Comparison of ENCODE assay signal across 1 cellular context in the genomic region with DNA sequence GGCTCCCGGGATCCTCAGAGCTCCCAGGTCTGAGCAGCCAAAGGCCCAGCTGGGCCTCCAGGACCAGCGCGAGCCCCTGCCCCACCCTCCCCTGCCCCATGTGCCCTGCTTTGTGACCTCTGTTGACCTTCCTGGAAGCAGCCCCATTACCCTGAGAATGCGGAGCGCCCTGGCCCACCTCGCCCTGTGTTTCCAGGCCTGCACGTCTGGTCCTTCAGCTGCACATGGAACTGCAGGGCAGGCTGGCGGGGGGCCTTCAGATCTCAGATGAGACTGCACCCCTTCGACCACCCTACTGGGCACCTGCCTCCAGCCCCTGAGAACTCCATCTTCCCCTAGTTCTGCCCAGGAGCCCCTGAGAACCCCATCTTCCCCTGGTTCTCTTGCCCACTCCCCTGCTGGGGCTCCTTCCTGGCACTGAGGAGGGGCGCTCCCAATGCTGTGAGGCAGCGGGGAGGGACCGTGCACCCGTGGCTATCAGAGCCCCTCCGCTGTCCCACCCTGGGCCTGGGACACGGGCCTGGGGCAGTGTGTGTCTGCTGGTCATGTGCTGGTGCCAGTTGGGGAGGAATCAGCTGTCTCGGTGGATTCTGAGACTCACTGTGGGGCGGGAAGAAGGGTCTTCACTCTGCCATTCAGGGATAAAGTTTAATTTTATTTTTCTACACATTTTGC.
A peak's percentile ranks its signal among the peaks of the same experiment; 100 is the strongest.
TF ChIP-seq lines count a peak whose summit lies in the region.

No MANE protein-coding gene starts in this region.

TF ChIP-seq in K562, 482 proteins besides CTCF, POLR2A, EP300 and RAD21:
- 0 out of 2 replicates have a peak, but pooled peaks have one; percentile 19 for TF ChIP-seq MAFG (tag; conservative IDR thresholded peaks at IDR 0.05)
- TF ChIP-seq, protein P1, sequence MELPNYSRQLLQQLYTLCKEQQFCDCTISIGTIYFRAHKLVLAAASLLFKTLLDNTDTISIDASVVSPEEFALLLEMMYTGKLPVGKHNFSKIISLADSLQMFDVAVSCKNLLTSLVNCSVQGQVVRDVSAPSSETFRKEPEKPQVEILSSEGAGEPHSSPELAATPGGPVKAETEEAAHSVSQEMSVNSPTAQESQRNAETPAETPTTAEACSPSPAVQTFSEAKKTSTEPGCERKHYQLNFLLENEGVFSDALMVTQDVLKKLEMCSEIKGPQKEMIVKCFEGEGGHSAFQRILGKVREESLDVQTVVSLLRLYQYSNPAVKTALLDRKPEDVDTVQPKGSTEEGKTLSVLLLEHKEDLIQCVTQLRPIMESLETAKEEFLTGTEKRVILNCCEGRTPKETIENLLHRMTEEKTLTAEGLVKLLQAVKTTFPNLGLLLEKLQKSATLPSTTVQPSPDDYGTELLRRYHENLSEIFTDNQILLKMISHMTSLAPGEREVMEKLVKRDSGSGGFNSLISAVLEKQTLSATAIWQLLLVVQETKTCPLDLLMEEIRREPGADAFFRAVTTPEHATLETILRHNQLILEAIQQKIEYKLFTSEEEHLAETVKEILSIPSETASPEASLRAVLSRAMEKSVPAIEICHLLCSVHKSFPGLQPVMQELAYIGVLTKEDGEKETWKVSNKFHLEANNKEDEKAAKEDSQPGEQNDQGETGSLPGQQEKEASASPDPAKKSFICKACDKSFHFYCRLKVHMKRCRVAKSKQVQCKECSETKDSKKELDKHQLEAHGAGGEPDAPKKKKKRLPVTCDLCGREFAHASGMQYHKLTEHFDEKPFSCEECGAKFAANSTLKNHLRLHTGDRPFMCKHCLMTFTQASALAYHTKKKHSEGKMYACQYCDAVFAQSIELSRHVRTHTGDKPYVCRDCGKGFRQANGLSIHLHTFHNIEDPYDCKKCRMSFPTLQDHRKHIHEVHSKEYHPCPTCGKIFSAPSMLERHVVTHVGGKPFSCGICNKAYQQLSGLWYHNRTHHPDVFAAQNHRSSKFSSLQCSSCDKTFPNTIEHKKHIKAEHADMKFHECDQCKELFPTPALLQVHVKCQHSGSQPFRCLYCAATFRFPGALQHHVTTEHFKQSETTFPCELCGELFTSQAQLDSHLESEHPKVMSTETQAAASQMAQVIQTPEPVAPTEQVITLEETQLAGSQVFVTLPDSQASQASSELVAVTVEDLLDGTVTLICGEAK (IDR thresholded peaks at IDR 0.05), result no peak
- TF ChIP-seq, protein P1 (CRISPR knock-in tag; IDR thresholded peaks at IDR 0.05), result no peak
- TF ChIP-seq SUPT5H (IDR thresholded peaks at IDR 0.05), result 0 out of 2 replicates have a peak, but pooled peaks have one; percentile 19
- 0 out of 2 replicates have a peak, but pooled peaks have one; percentile 32 for TF ChIP-seq ZNF316 (IDR thresholded peaks at IDR 0.05)
- TF ChIP-seq TEAD4 (IDR thresholded peaks at IDR 0.05; ENCODE audit: low read length), result no peak
- no peak for TF ChIP-seq TEAD4 (CRISPR knock-in tag; IDR thresholded peaks at IDR 0.05; ENCODE audit: borderline replicate concordance)
